12 cellular contexts compared by ENCODE assay signal in the genomic region with DNA sequence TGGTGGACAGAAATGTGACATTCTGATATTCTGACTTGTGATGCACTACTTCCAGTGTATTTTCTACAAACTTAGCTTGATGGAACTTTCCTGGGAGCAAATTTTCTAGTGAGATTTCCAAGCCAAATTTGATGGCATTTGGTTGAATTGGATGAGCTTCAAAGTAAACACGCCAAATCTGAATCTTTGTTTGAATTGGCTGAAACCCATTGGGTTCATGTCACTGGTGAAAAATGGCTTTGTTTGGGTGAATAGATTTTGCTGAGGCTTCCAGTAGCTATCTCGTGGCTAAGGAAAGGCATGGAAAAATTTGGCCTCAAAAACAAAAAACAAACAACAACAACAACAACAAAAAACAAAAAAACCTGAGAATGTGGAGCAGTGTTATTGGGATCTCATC.
"Had no signal": no experiment of that assay in that cellular context is flagged by ENCODE, and none has a peak within 500 bp of the region (broad histone marks: within the 10 kb centered on the region; RNA-seq: fewer than 3 reads in every experiment).

No MANE protein-coding gene starts in this region.

- H3K36me3 ChIP-seq: brain microvascular endothelial cell, neural progenitor cell, ovary had no signal

- H3K27me3 ChIP-seq: brain microvascular endothelial cell, neural progenitor cell, ovary had no signal

- H3K9me3 ChIP-seq: ovary had no signal

- H3K4me3 ChIP-seq: neural progenitor cell, ovary had no signal

- H3K27ac ChIP-seq: brain microvascular endothelial cell, neural progenitor cell, ovary had no signal

- DNase-seq: activated CD4-positive, alpha-beta T cell treated with anti-CD3 and anti-CD28 coated beads for 48 hours; activated naive CD4-positive, alpha-beta T cell treated with anti-CD3 and anti-CD28 coated beads, Interleukin-2, amount 10 ng/mL, durations not matched to agents 7 days and 5 days; brain microvascular endothelial cell; cerebellar nuclear complex; dermis blood vessel endothelial cell; ovary; stimulated activated CD4-positive, alpha-beta T cell treated with anti-CD3 and anti-CD28 coated beads, Interleukin-15, amount 100 ng/mL, for 24 hours; stimulated activated CD4-positive, alpha-beta T cell treated with anti-CD3 and anti-CD28 coated beads, Interleukin-4, amount 100 ng/mL, for 4 hours; stimulated activated naive CD8-positive, alpha-beta T cell treated with anti-CD3 and anti-CD28 coated beads, Interleukin-15, amount 100 ng/mL, for 72 hours had no signal

- ATAC-seq: esophagus mucosa; stimulated activated naive CD8-positive, alpha-beta T cell treated with anti-CD3 and anti-CD28 coated beads, Interleukin-15, amount 100 ng/mL, for 72 hours; WTC11 had no signal
